ENCODE assay signal across 14 cellular contexts in the genomic region with DNA sequence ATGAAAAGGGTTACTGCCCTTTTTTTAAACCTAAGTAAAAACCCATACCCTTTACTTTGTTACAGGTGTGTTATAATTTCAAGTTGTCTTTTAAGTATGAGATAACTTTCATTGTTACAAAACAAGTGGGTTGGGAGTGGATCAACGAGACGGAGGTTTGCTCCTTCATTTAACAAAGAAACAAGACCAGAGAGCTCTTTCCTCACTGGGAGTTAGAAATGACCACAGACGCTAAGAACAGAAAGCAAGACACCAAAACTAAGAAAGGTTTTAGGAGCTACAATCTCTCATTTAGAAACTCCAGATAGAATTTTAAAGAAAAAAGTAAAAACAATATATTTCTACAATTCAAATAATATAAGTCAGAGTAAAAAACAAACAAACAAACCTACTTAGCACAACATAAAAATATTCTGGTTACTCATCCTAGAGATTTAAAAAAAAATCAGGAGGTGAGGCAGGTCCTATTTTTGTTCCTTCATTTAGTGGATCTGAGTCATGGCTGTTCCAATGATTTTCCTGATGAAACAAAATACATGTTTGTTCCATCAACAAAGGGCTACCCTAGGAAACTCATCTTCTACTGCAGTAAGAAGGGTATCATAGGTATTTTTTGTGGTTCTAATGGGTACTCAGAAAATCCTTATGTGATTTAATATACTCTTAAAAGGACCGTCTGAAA. TPM values are rescaled to one million over a fixed set of nuclear protein-coding genes. Genes with fewer than 3 reads are reported as not detected.
DNase-seq lines count a peak whose midpoint lies in the region; ATAC-seq and TF ChIP-seq lines count a peak whose summit lies in the region.
"Had no signal": no experiment of that assay in that cellular context is flagged by ENCODE, and none has a peak within 500 bp of the region (broad histone marks: within the 10 kb centered on the region; RNA-seq: fewer than 3 reads in every experiment).

No MANE protein-coding gene starts in this region.

- no peak overlapping the region for H3K9ac ChIP-seq in GM23248
- H3K9ac ChIP-seq: neural progenitor cell had no signal

- CTCF ChIA-PET in Panc1 (lab: Charles Lee) = no interaction called here

- ATAC-seq in Panc1 (no peak), foreskin keratinocyte (peak; percentile 16)
- ATAC-seq: right cardiac atrium had no signal

- no peaks in the 10 kb centered on the region for H3K9me3 ChIP-seq in GM23248 (ENCODE audit: low read depth)
- no peaks in the 10 kb centered on the region for H3K9me3 ChIP-seq in Panc1 (ENCODE audit: control insufficient read depth, insufficient read depth, low read depth, low read length)
- H3K9me3 ChIP-seq: Peyer's patch, thyroid gland had no signal

- no peak overlapping the region for H3K4me3 ChIP-seq in GM23248
- H3K4me3 ChIP-seq in Panc1 (ENCODE audit: low read depth in 2 of 2, low read length in 2 of 2) = no peak overlapping the region
- H3K4me3 ChIP-seq: neural progenitor cell, Peyer's patch, thyroid gland had no signal

- POLR2A ChIA-PET in Panc1 (lab: Charles Lee) = no interaction called here

- no peaks in the 10 kb centered on the region for H3K9me2 ChIP-seq in GM23248 (ENCODE audit: insufficient read depth)

- H3K27me3 ChIP-seq in GM23248 (replicated peaks; ENCODE audit: insufficient read depth) (no peaks in the 10 kb centered on the region), Panc1 (ENCODE audit: control insufficient read depth, insufficient read depth, low read length) (no peaks in the 10 kb centered on the region), foreskin keratinocyte (no peaks in the 10 kb centered on the region)
- H3K27me3 ChIP-seq: neural progenitor cell, Peyer's patch, thyroid gland had no signal

- H3K79me2 ChIP-seq in GM23248 (ENCODE audit: insufficient read depth) = peaks cover 98% of the 10 kb centered on the region

- H2AFZ ChIP-seq in GM23248 = no peak overlapping the region
- H2AFZ ChIP-seq: neural progenitor cell had no signal

- intact Hi-C loops in Panc1 (cut with micrococcal nuclease; ENCODE audit: unreplicated experiment) = no loop called here

- H3K36me3 ChIP-seq in GM23248 (ENCODE audit: low read depth) = no peaks in the 10 kb centered on the region; the same call in 1 of the 2 replicates
- H3K36me3 ChIP-seq in Panc1 (ENCODE audit: control insufficient read depth, insufficient read depth, low read length) = no peaks in the 10 kb centered on the region
- H3K36me3 ChIP-seq: Peyer's patch, thyroid gland had no signal

- no peak overlapping the region for H3K27ac ChIP-seq in GM23248
- 0 out of 2 replicates have a peak overlapping the region, but pooled peaks have one; percentile 78 for H3K27ac ChIP-seq in Panc1 (ENCODE audit: low read length)
- no peak overlapping the region for H3K27ac ChIP-seq in foreskin keratinocyte
- H3K27ac ChIP-seq: neural progenitor cell, Peyer's patch had no signal

- H3K4me1 ChIP-seq in GM23248 (ENCODE audit: insufficient read depth) (peaks cover 19% of the 10 kb centered on the region), Panc1 (ENCODE audit: control insufficient read depth, insufficient read depth, low read length) (peaks cover 52% of the 10 kb centered on the region), foreskin keratinocyte (peaks cover 18% of the 10 kb centered on the region)
- H3K4me1 ChIP-seq: Peyer's patch had no signal

- peaks cover 30% of the 10 kb centered on the region for H3F3A ChIP-seq in GM23248 (ENCODE audit: insufficient read depth)

- H4K20me1 ChIP-seq in GM23248 (ENCODE audit: insufficient read depth) = no peaks in the 10 kb centered on the region; the same call in none of the 2 replicates

- no peak overlapping the region for H3K4me2 ChIP-seq in GM23248 (ENCODE audit: unreplicated experiment)
- H3K4me2 ChIP-seq: neural progenitor cell had no signal

- in situ Hi-C loops in GM23248 (cut with MboI) (no loop called here), Panc1 (cut with HindIII; ENCODE audit: low pct_unique_long_range_greater_than_20kb, low sequenced_read_pairs) (no loop called here)

- BruUV-seq in Panc1 (replicated peaks; lab: Mats Ljungman, UMichigan) = no TSS peak

- DNase-seq in GM23248 (peak; percentile 39), Panc1 (ENCODE audit: low read depth, low spot score) (peak; percentile 32), foreskin keratinocyte (no peak), T-helper 2 cell (no peak), NAMALWA (ENCODE audit: low spot score) (no peak), nucleus accumbens (lab: John Stamatoyannopoulos, UW) (no peak)
- DNase-seq in stimulated activated CD4-positive, alpha-beta T cell treated with anti-CD3 and anti-CD28 coated beads, Interleukin-12 subunit alpha, Interleukin-12 subunit beta, amount 100 ng/mL, for 4 hours = no peak
- DNase-seq: NCI-H187 treated with DMSO at 0.1 percent for 48 hours; NCI-H526; Peyer's patch; stimulated activated CD4-positive, alpha-beta T cell treated with anti-CD3 and anti-CD28 coated beads, Interleukin-2, amount 100 ng/mL, for 48 hours; thyroid gland had no signal

- TF ChIP-seq CTCF in Panc1 (IDR thresholded peaks at IDR 0.05) = no peak
- TF ChIP-seq CTCF in foreskin keratinocyte (conservative IDR thresholded peaks at IDR 0.05) = no peak

- WGBS in GM23248 (ENCODE audit: low coverage in 1 of 2, low lambda C conversion rate in 2 of 2, missing lambda C conversion rate in 2 of 2), 2 experiments = 97 to 98% methylated on average over 4 of the region's 4 CpGs

RNA-seq across cellular contexts. Expression of gene APP, which starts 33.0 kb away (rescaled TPM):
- total RNA-seq in GM23248 (2014; rRNA removed; shearing (Covaris generic)) = 276 and 292 TPM in 2 replicates
- polyA plus RNA-seq in GM23248 (2016; fragmentation: Nextera tagmentation; extraction: Ambion mirVana) (28.5 and 35.0 TPM in 2 replicates), foreskin keratinocyte (270 TPM in 2 replicates)
- total RNA-seq in Panc1 (2021; ENCODE audit: unreplicated experiment) (542 TPM), foreskin keratinocyte (472 and 479 TPM in 2 replicates)
- 700 TPM for polyA plus RNA-seq in Panc1 (2012; ENCODE audit: insufficient read length)

Comparison
In these comparisons a context has a peak if more than half of its experiments do, and no peak if none do; other contexts are left out.
1. DNase-seq: peak in GM23248 (single experiment) and Panc1 (single experiment); none in foreskin keratinocyte (0 of 2), T-helper 2 cell (0 of 5), NAMALWA (single experiment), stimulated activated CD4-positive, alpha-beta T cell treated with anti-CD3 and anti-CD28 coated beads, Interleukin-12 subunit alpha, Interleukin-12 subunit beta, amount 100 ng/mL, for 4 hours (single experiment) and nucleus accumbens (0 of 56).